Comparison of ENCODE assay signal across 16 cellular contexts in genomic region chr11:73578786-73579185, GRCh38. TPM values are rescaled to one million over a fixed set of nuclear protein-coding genes. Genes with fewer than 3 reads are reported as not detected.
A peak's percentile ranks its signal among the peaks of the same experiment; 100 is the strongest.
DNase-seq lines count a peak whose midpoint lies in the region; ATAC-seq, FAIRE-seq and TF ChIP-seq lines count a peak whose summit lies in the region.
"Had no signal": no experiment of that assay in that cellular context is flagged by ENCODE, and none has a peak within 500 bp of the region (broad histone marks: within the 10 kb centered on the region; RNA-seq: fewer than 3 reads in every experiment).

No MANE protein-coding gene starts in this region.

- H3K27me3 ChIP-seq in PC-3 (ENCODE audit: low read length) (no peaks in the 10 kb centered on the region), endothelial cell of umbilical vein (ENCODE audit: control insufficient read depth in 2 of 2, insufficient read depth in 2 of 2, low read length in 2 of 2) (no peaks in the 10 kb centered on the region)
- H3K27me3 ChIP-seq: esophagus muscularis mucosa, right atrium auricular region, testis had no signal

- H4K20me1 ChIP-seq in PC-3 (ENCODE audit: low read length) (no peaks in the 10 kb centered on the region), endothelial cell of umbilical vein (replicated peaks; ENCODE audit: control insufficient read depth, extremely low read depth, insufficient read depth, low read length) (no peaks in the 10 kb centered on the region)

- H2AFZ ChIP-seq in PC-3 (ENCODE audit: low read length) (no peak overlapping the region), endothelial cell of umbilical vein (ENCODE audit: low read depth, low read length) (no peak overlapping the region)

- CTCF ChIA-PET in PC-3 (lab: Charles Lee) (no interaction called here), endothelial cell of umbilical vein (lab: Charles Lee) (interaction anchor here (0.7 to 2.2 kb wide), 5 partner anchors 12 to 99 kb away, joined by 3 to 7 read pairs (median 4); no protein-coding TSS in a partner anchor)

- TF ChIP-seq CTCF in PC-3 (conservative IDR thresholded peaks at IDR 0.05; ENCODE audit: low read depth, low read length) (no peak), endothelial cell of umbilical vein (IDR thresholded peaks at IDR 0.05; ENCODE audit: extremely low read depth in 1 of 2, insufficient read depth in 1 of 2, low read depth in 1 of 2, low read length in 2 of 2) (no peak)

- ATAC-seq in GM18502 (IDR thresholded peaks at IDR 0.05; ENCODE audit: poor library complexity, unreplicated experiment) (peak; percentile 44), PC-3 (0 out of 2 replicates have a peak, but pooled peaks have one; percentile 35), left colon (no peak)
- ATAC-seq: T-cell had no signal

- peak; percentile 43 for FAIRE-seq in endothelial cell of umbilical vein (lab: Jason Lieb, UNC)

- BruUV-seq in PC-3 (replicated peaks; lab: Mats Ljungman, UMichigan) (no TSS peak), endothelial cell of umbilical vein (replicated peaks; lab: Mats Ljungman, UMichigan) (no TSS peak)

- H3K79me2 ChIP-seq in PC-3 (ENCODE audit: low read length), result 0 out of 2 replicates have a peak, but pooled peaks cover 6% of the 10 kb centered on the region
- no peaks in the 10 kb centered on the region for H3K79me2 ChIP-seq in endothelial cell of umbilical vein (ENCODE audit: control insufficient read depth, insufficient read depth, low read length)

- H3K9me1 ChIP-seq in endothelial cell of umbilical vein (replicated peaks; ENCODE audit: control insufficient read depth, extremely low read depth, insufficient read depth, low read length), result no peaks in the 10 kb centered on the region

- no peak for TF ChIP-seq POLR2A in endothelial cell of umbilical vein (IDR thresholded peaks at IDR 0.05; ENCODE audit: low read depth, low read length)

- H3K4me1 ChIP-seq in PC-3 (ENCODE audit: insufficient read depth, low read length) (no peaks in the 10 kb centered on the region), endothelial cell of umbilical vein (ENCODE audit: control insufficient read depth, extremely low read depth, insufficient read depth, low read length) (no peaks in the 10 kb centered on the region)
- H3K4me1 ChIP-seq: testis had no signal

- H3K9ac ChIP-seq in PC-3 (ENCODE audit: low read length) (no peak overlapping the region), endothelial cell of umbilical vein (replicated peaks; ENCODE audit: extremely low read depth, insufficient read depth, low read length) (no peak overlapping the region)

- POLR2A ChIA-PET in PC-3 (lab: Charles Lee; ENCODE audit: unreplicated experiment) (no interaction called here), endothelial cell of umbilical vein (lab: Charles Lee) (no interaction called here)

- peak; percentile 11 for DNase-seq in NCI-H748 (lab: John Stamatoyannopoulos, UW; ENCODE audit: unreplicated experiment)
- DNase-seq in NCI-H748 treated with DMSO at 0.1 percent for 48 hours (lab: John Stamatoyannopoulos, UW), result no peak
- no peak for DNase-seq in PC-3
- no peak for DNase-seq in endothelial cell of umbilical vein (ENCODE audit: low read depth, low spot score)
- no peak for DNase-seq in left colon
- DNase-seq in NCI-H345 (lab: John Stamatoyannopoulos, UW), result no peak
- DNase-seq in retina, result no peak
- DNase-seq: ACHN; activated CD8-positive, alpha-beta memory T cell treated with anti-CD3 and anti-CD28 coated beads, Interleukin-2, amount 50 U/mL, for 4 hours; caudate nucleus; NCI-H524 treated with DMSO at 0.1 percent for 48 hours; T-cell; testis had no signal

- no peak overlapping the region for H3K4me2 ChIP-seq in PC-3 (ENCODE audit: low read length)
- no peak overlapping the region for H3K4me2 ChIP-seq in endothelial cell of umbilical vein (ENCODE audit: insufficient read depth, low read length)

- no peaks in the 10 kb centered on the region for H3K9me3 ChIP-seq in PC-3 (ENCODE audit: low read length)
- H3K9me3 ChIP-seq in endothelial cell of umbilical vein (replicated peaks; ENCODE audit: control insufficient read depth, insufficient read depth, low read length), result no peaks in the 10 kb centered on the region
- H3K9me3 ChIP-seq: esophagus muscularis mucosa, right atrium auricular region, testis had no signal

- no peak overlapping the region for H3K27ac ChIP-seq in PC-3 (ENCODE audit: low read length)
- no peak overlapping the region for H3K27ac ChIP-seq in endothelial cell of umbilical vein (ENCODE audit: insufficient read depth, low read depth, low read length)
- H3K27ac ChIP-seq: right atrium auricular region, testis had no signal

- intact Hi-C loops in PC-3 (cut with micrococcal nuclease) (no loop called here), endothelial cell of umbilical vein (cut with micrococcal nuclease) (no loop called here), left colon (cut with DNase I, micrococcal nuclease) (no loop called here)

- H3K9me2 ChIP-seq in PC-3 (replicated peaks; ENCODE audit: low read length), result no peaks in the 10 kb centered on the region

- H3K36me3 ChIP-seq in PC-3 (ENCODE audit: low read depth, low read length) (0 out of 2 replicates have a peak, but pooled peaks cover 2% of the 10 kb centered on the region), endothelial cell of umbilical vein (ENCODE audit: control insufficient read depth in 2 of 2, extremely low read depth in 1 of 2, insufficient read depth in 2 of 2, low read length in 2 of 2) (no peaks in the 10 kb centered on the region)
- H3K36me3 ChIP-seq: right atrium auricular region had no signal

- dilution Hi-C loops in endothelial cell of umbilical vein (cut with MboI; ENCODE audit: extremely low pct_ligation_motif_present, low sequenced_read_pairs), result no loop called here

- no peaks in the 10 kb centered on the region for H3F3A ChIP-seq in PC-3 (ENCODE audit: low read length, unreplicated experiment)

- H3K4me3 ChIP-seq in PC-3 (ENCODE audit: low read length) (no peak overlapping the region), endothelial cell of umbilical vein (replicated peaks in 1 of 3; ENCODE audit: insufficient read depth in 1 of 3, low read depth in 1 of 3, low read length in 3 of 3) (no peak overlapping the region)
- H3K4me3 ChIP-seq: esophagus muscularis mucosa, right atrium auricular region, testis had no signal

TF ChIP-seq in endothelial cell of umbilical vein, 7 proteins besides CTCF, POLR2A, EP300 and RAD21:
- no peak for TF ChIP-seq EZH2 (IDR thresholded peaks at IDR 0.05; ENCODE audit: borderline replicate concordance, low read depth, low read length, severe bottlenecking)
- no peak for TF ChIP-seq POLR2AphosphoS5 (IDR thresholded peaks at IDR 0.05; ENCODE audit: insufficient read depth, low read depth, low read length)
- TF ChIP-seq GATA2 (IDR thresholded peaks at IDR 0.05; ENCODE audit: insufficient read depth, insufficient read length, low read depth, low read length), result no peak
- TF ChIP-seq JUN (IDR thresholded peaks at IDR 0.05; ENCODE audit: borderline replicate concordance, insufficient read depth, insufficient read length, low read depth), result no peak
- TF ChIP-seq FOS (IDR thresholded peaks at IDR 0.05; ENCODE audit: borderline replicate concordance, insufficient read depth, low read length), result no peak
- TF ChIP-seq MYC (IDR thresholded peaks at IDR 0.05; ENCODE audit: low read depth, low read length), result no peak
- TF ChIP-seq MAX (IDR thresholded peaks at IDR 0.05; ENCODE audit: insufficient read depth, insufficient read length), result no peak
TF ChIP-seq in endothelial cell of umbilical vein: peak in this region for 0.

RNA-seq across cellular contexts. Expression of gene FAM168A, which starts 19.1 kb away (rescaled TPM):
- total RNA-seq in PC-3 (2014; rRNA removed), result 24.5 and 27.8 TPM in 2 replicates
- total RNA-seq in endothelial cell of umbilical vein, result 20.5 and 22.5 TPM in 2 replicates
- polyA plus RNA-seq in endothelial cell of umbilical vein, result 17.0 and 18.9 TPM in 2 replicates
- polyA plus RNA-seq in endothelial cell of umbilical vein (2011; cell fraction: cytosol; rRNA removed), result 8.8 and 9.8 TPM in 2 replicates
- 27.8 and 33.8 TPM in 2 replicates for polyA plus RNA-seq in endothelial cell of umbilical vein (2011; cell fraction: nucleus; rRNA removed)
- polyA plus RNA-seq in endothelial cell of umbilical vein (2012), result 14.9 and 15.4 TPM in 2 replicates
- polyA minus RNA-seq in endothelial cell of umbilical vein, result 29.5 and 30.7 TPM in 2 replicates
- polyA minus RNA-seq in endothelial cell of umbilical vein (2011; cell fraction: cytosol; rRNA and poly(A)+ RNA removed), result 9.7 TPM
- 21.9 and 23.4 TPM in 2 replicates for polyA minus RNA-seq in endothelial cell of umbilical vein (2011; cell fraction: nucleus; rRNA and poly(A)+ RNA removed)
- 10 to 100 TPM; 18.8 to 23.3 TPM for total RNA-seq in left colon
